8 cellular contexts compared by ENCODE assay signal in genomic region chr17:1628856-1629646, GRCh38. TPM values are rescaled to one million over a fixed set of nuclear protein-coding genes. Genes with fewer than 3 reads are reported as not detected.
DNase-seq lines count a peak whose midpoint lies in the region; ATAC-seq and TF ChIP-seq lines count a peak whose summit lies in the region.

No MANE protein-coding gene starts in this region.

- H3K4me3 ChIP-seq in astrocyte of the cerebellum (ENCODE audit: low read depth, low read length) (peak overlapping the region; percentile 60), rectal smooth muscle tissue (ENCODE audit: low read length) (peak overlapping the region; percentile 86), vagina (peak overlapping the region; percentile 69 to 96)

- no peak for TF ChIP-seq POLR2A in vagina (IDR thresholded peaks at IDR 0.05)

- H3K36me3 ChIP-seq in rectal smooth muscle tissue (ENCODE audit: control insufficient read depth, insufficient read depth, low read length) (peaks cover 3% of the 10 kb centered on the region), vagina (no peaks in the 10 kb centered on the region)

- H3K27me3 ChIP-seq in rectal smooth muscle tissue (ENCODE audit: control insufficient read depth, insufficient read depth, low read length) (no peaks in the 10 kb centered on the region), vagina (no peaks in the 10 kb centered on the region)

- H3K9me3 ChIP-seq in vagina: no peaks in the 10 kb centered on the region

- DNase-seq in GM13976 (ENCODE audit: low spot score) (peak; percentile 97), NCI-H1930 (lab: John Stamatoyannopoulos, UW) (peak; percentile 91 to 93), T-helper 9 cell (peak; percentile 82), astrocyte of the cerebellum (ENCODE audit: low read depth) (peak; percentile 81), hepatic stellate cell (ENCODE audit: low spot score) (peak; percentile 100), vagina (ENCODE audit: extremely low spot score in 2 of 2) (peak in 1 of 2 donors; percentile 97)

- H3K4me1 ChIP-seq in rectal smooth muscle tissue (ENCODE audit: control insufficient read depth, insufficient read depth, low read length) (no peaks in the 10 kb centered on the region), vagina (peaks cover 16% of the 10 kb centered on the region)

- peak overlapping the region; percentile 51 for H3K9ac ChIP-seq in rectal smooth muscle tissue (ENCODE audit: low read length)

- peak; percentile 60 for ATAC-seq in HG02885 (IDR thresholded peaks at IDR 0.05; ENCODE audit: poor library complexity, unreplicated experiment)

- TF ChIP-seq CTCF in GM13976 (IDR thresholded peaks at IDR 0.05; ENCODE audit: borderline replicate concordance, control extremely low read depth, extremely low read depth, insufficient read depth, missing control alignments): peak; percentile 31
- TF ChIP-seq CTCF in astrocyte of the cerebellum (IDR thresholded peaks at IDR 0.05; ENCODE audit: low read depth, low read length, missing control alignments): no peak
- TF ChIP-seq CTCF in vagina (IDR thresholded peaks at IDR 0.05): peak in 2 of 3 experiments; percentile 18 to 39

- intact Hi-C loops in vagina (cut with DNase I): loop anchor here (2.0 kb wide), 1 partner anchor 54 kb away; no protein-coding TSS in a partner anchor

- H3K27ac ChIP-seq in rectal smooth muscle tissue (ENCODE audit: low read depth, low read length) (peak overlapping the region; percentile 92), vagina (peak overlapping the region; percentile 95)

- in situ Hi-C loops in GM13976 (cut with MboI; ENCODE audit: low sequenced_read_pairs, unreplicated experiment) (loop anchor here (5.0 kb wide), 1 partner anchor 52 kb away; no protein-coding TSS in a partner anchor), astrocyte of the cerebellum (cut with HindIII; ENCODE audit: low sequenced_read_pairs) (no loop called here)

RNA-seq across cellular contexts. Expression of gene SLC43A2, which starts 0.4 kb away (rescaled TPM):
- total RNA-seq in vagina: 5.2 TPM

RNA-seq across cellular contexts. Expression of gene SCARF1, which starts 16.5 kb away (rescaled TPM):
- 26.3 TPM for total RNA-seq in vagina

RNA-seq across cellular contexts. Expression of gene RILP, which starts 20.6 kb away (rescaled TPM):
- 7.1 TPM for total RNA-seq in vagina

RNA-seq across cellular contexts. Expression of gene PRPF8, which starts 55.6 kb away (rescaled TPM):
- total RNA-seq in vagina: 247 TPM
